8 cellular contexts compared by ENCODE assay signal in the genomic region with DNA sequence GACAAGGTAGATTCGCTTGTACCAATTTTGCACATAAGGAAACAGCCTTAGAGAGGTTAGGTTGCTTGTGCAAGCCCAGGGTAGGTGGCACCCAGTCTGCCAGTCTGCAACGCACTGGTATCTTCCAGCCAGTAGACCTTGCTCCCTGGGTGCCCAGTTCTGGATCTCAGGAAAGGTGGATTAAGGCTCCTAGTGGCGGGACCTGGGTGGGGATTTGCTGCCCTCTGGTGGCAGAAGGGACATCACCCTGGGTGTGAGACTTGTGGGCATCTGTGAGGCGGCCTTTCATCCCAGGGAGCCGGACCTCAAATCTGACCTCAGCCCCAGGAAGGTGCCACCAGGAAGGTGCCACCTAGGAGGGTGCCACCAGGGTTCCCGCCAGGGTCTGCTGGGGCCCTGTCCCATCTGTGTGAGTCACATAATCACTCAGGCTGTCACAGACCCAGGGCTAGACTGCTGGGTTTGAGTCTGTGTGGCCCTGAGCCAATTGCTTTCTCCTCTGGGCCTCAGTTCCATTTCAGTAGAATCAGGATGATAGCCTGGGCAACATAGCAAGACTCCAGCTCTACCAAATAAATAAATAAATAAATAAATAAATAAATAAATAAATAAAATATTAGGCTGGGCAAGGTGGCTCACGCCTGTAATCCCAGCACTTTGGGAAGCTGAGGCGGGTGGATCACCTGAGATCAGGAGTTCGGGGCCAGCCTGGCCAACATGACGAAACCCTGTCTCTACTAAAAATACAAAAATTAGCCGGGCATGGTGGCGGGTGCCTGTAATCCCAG. TPM values are rescaled to one million over a fixed set of nuclear protein-coding genes. Genes with fewer than 3 reads are reported as not detected.
DNase-seq lines count a peak whose midpoint lies in the region; ATAC-seq, FAIRE-seq and TF ChIP-seq lines count a peak whose summit lies in the region.

No MANE protein-coding gene starts in this region.

- H4K20me1 ChIP-seq in H1 (replicated peaks in 1 of 2; ENCODE audit: control insufficient read depth in 1 of 2, insufficient read depth in 2 of 2, low read length in 2 of 2), result peaks cover 1 to 4% of the 10 kb centered on the region in 2 experiments

- no peak overlapping the region for H3K4me2 ChIP-seq in H1 (ENCODE audit: insufficient read depth in 1 of 2, low read depth in 2 of 2, low read length in 2 of 2)

- H4K8ac ChIP-seq in H1 (ENCODE audit: extremely low read depth, insufficient read depth, low read length), result no peak overlapping the region

- H2AFZ ChIP-seq in H1 (ENCODE audit: low read length), result no peak overlapping the region

- no peak overlapping the region for H3K27ac ChIP-seq in H1 (ENCODE audit: low read depth, low read length)

- H3K14ac ChIP-seq in H1 (ENCODE audit: insufficient read length), result no peak overlapping the region

- no peak overlapping the region for H3K56ac ChIP-seq in H1 (replicated peaks; ENCODE audit: insufficient read length, low read depth, low read length)

- no peaks in the 10 kb centered on the region for H3K79me2 ChIP-seq in H1 (ENCODE audit: control insufficient read depth in 1 of 2, insufficient read depth in 2 of 2, low read length in 2 of 2)

- H2BK12ac ChIP-seq in H1 (ENCODE audit: low read depth, low read length), result no peak overlapping the region

- TF ChIP-seq RAD21 in H1 (IDR thresholded peaks at IDR 0.05 in 1 of 2, conservative IDR thresholded peaks at IDR 0.05 in 1 of 2; ENCODE audit: low read depth in 2 of 2, low read length in 2 of 2), result peak; percentile 95

- H2BK15ac ChIP-seq in H1 (ENCODE audit: low read length), result no peak overlapping the region; the same call in 1 of the 2 replicates

- FAIRE-seq in H1 (lab: Jason Lieb, UNC), result no peak

- H3K9me3 ChIP-seq in H1 (ENCODE audit: insufficient read depth in 2 of 2, low read depth in 1 of 2, low read length in 1 of 2), result no peaks in the 10 kb centered on the region

- peak; percentile 56 for DNase-seq in CMK (ENCODE audit: low read depth)
- peak; percentile 79 for DNase-seq in HEK293T (ENCODE audit: extremely low spot score)
- DNase-seq in NCI-H82 treated with DMSO at 0.1 percent for 48 hours (lab: John Stamatoyannopoulos, UW; ENCODE audit: unreplicated experiment), result peak; percentile 59
- peak; percentile 30 to 54 for DNase-seq in activated CD8-positive, alpha-beta memory T cell treated with anti-CD3 and anti-CD28 coated beads for 1 hour (ENCODE audit: extremely low read depth in 1 of 2, low read depth in 1 of 2)
- DNase-seq in H1 (ENCODE audit: low read depth in 1 of 2, low spot score in 2 of 2), result peak; percentile 57 to 93
- DNase-seq in mesothelial cell of epicardium (ENCODE audit: low spot score in 2 of 2, unreplicated experiment in 2 of 2), result peak; percentile 64 to 85
- DNase-seq in stimulated activated CD8-positive, alpha-beta memory T cell treated with anti-CD3 and anti-CD28 coated beads, Interleukin-2, amount 100 ng/mL, for 48 hours (ENCODE audit: low read depth in 2 of 2), result peak; percentile 42 to 58

- WGBS in H1 (ENCODE audit: extremely low coverage in 1 of 2, insufficient coverage in 1 of 2, insufficient read length in 1 of 2, insufficient replicate concordance in 2 of 2, low coverage in 1 of 2, low lambda C conversion rate in 2 of 2, missing lambda C conversion rate in 1 of 2), 2 experiments, result 71% methylated on average over 12 of the region's 12 CpGs; no CpG with 5 or more reads in 1 of the 2 experiments

- POLR2A ChIA-PET in HEK293T (lab: Yijun Ruan, JAX) (no interaction called here), H1 (lab: Charles Lee; ENCODE audit: partially characterized antibody) (interaction anchor here (0.8 to 1.4 kb wide), 3 partner anchors 11 to 101 kb away, joined by 3 to 4 read pairs (median 3); no protein-coding TSS in a partner anchor)

- H3K9ac ChIP-seq in H1 (replicated peaks in 1 of 4; ENCODE audit: extremely low read depth in 1 of 4, low read depth in 3 of 4, low read length in 3 of 4), result no peak overlapping the region

- no peaks in the 10 kb centered on the region for H3K27me3 Mint-ChIP-seq in mesothelial cell of epicardium (ENCODE audit: low read depth)

- no peak overlapping the region for H3K4me3 Mint-ChIP-seq in mesothelial cell of epicardium

- TF ChIP-seq POLR2A in H1 (IDR thresholded peaks at IDR 0.05; ENCODE audit: control extremely low read depth in 1 of 2, low read depth in 2 of 2, low read length in 2 of 2), result no peak

- no peaks in the 10 kb centered on the region for H3K9me3 Mint-ChIP-seq in mesothelial cell of epicardium

- no peak overlapping the region for H3K4ac ChIP-seq in H1 (replicated peaks; ENCODE audit: insufficient read length, low read depth, low read length)

- H3K4me1 ChIP-seq in H1 (replicated peaks in 1 of 4; ENCODE audit: control insufficient read depth in 3 of 4, insufficient read depth in 4 of 4, low read length in 3 of 4), result peaks cover 0 to 3% (median 0%) of the 10 kb centered on the region in 4 experiments; a peak in 1 of 7 replicates

- H2BK120ac ChIP-seq in H1 (replicated peaks; ENCODE audit: low read depth, low read length), result no peak overlapping the region

- H4K91ac ChIP-seq in H1 (replicated peaks; ENCODE audit: insufficient read length, low read length), result no peak overlapping the region

- no peak overlapping the region for H3K4me3 ChIP-seq in H1 (ENCODE audit: extremely low read depth in 1 of 4, insufficient read depth in 2 of 4, low read depth in 3 of 4, low read length in 4 of 4)

- peaks cover 17% of the 10 kb centered on the region for H3K36me3 Mint-ChIP-seq in mesothelial cell of epicardium

- peak; percentile 94 to 98 (median 94) for TF ChIP-seq CTCF in H1 (IDR thresholded peaks at IDR 0.05; ENCODE audit: control extremely low read depth in 1 of 3, insufficient read depth in 1 of 3, low read depth in 1 of 3, low read length in 3 of 3)
- peak; percentile 84 for TF ChIP-seq CTCF in mesothelial cell of epicardium (IDR thresholded peaks at IDR 0.05; ENCODE audit: unreplicated experiment)

- H2AK5ac ChIP-seq in H1 (ENCODE audit: low read depth, low read length), result no peak overlapping the region

- ATAC-seq in HG03135 (IDR thresholded peaks at IDR 0.05; ENCODE audit: unreplicated experiment), result no peak

- no peak overlapping the region for H4K5ac ChIP-seq in H1 (ENCODE audit: insufficient read length, low read depth, low read length)

- H3K23me2 ChIP-seq in H1 (ENCODE audit: low read depth, low read length), result peaks cover 5% of the 10 kb centered on the region

- H3K27ac Mint-ChIP-seq in mesothelial cell of epicardium, result no peak overlapping the region

- CTCF ChIA-PET in HEK293T (lab: Yijun Ruan, JAX) (interaction anchor here (0.7 to 3.1 kb wide), 3 partner anchors 112 to 784 kb away, joined by 3 to 10 read pairs (median 6); no protein-coding TSS in a partner anchor), H1 (lab: Charles Lee; ENCODE audit: partially characterized antibody) (interaction anchor here (0.7 to 11.4 kb wide), 19 partner anchors 10 to 822 kb away, joined by 3 to 118 read pairs (median 6); a partner anchor contains a TSS)

- no peak overlapping the region for H2BK20ac ChIP-seq in H1 (ENCODE audit: low read length)

- no peak overlapping the region for H3K23ac ChIP-seq in H1 (ENCODE audit: insufficient read length)

- peaks cover 2% of the 10 kb centered on the region for H3K4me1 Mint-ChIP-seq in mesothelial cell of epicardium

- H3K27me3 ChIP-seq in H1 (replicated peaks in 1 of 4; ENCODE audit: control insufficient read depth in 3 of 4, extremely low read depth in 1 of 4, insufficient read depth in 3 of 4, low read length in 3 of 4), result no peaks in the 10 kb centered on the region

- no peak overlapping the region for H2BK5ac ChIP-seq in H1 (ENCODE audit: low read depth, low read length)

- peaks cover 0 to 5% (median 0%) of the 10 kb centered on the region in 4 experiments; a peak in 1 of 8 replicates for H3K36me3 ChIP-seq in H1 (ENCODE audit: control insufficient read depth in 2 of 4, insufficient read depth in 4 of 4, low read length in 3 of 4)

- H3K18ac ChIP-seq in H1 (ENCODE audit: extremely low read depth, low read length), result no peak overlapping the region

- no peak for TF ChIP-seq EP300 in H1 (IDR thresholded peaks at IDR 0.05; ENCODE audit: borderline replicate concordance in 1 of 2, low read depth in 2 of 2, low read length in 2 of 2)

- H3K79me1 ChIP-seq in H1 (ENCODE audit: low read depth, low read length), result no peaks in the 10 kb centered on the region; the same call in 1 of the 2 replicates

RNA-seq across cellular contexts. Expression of a gene that starts 5.3 kb away (rescaled TPM):
- 22.0 and 25.0 TPM in 2 replicates for total RNA-seq in H1 (2021; fragmentation: NEBNext Ultra II Directional; extraction: Animal tissue kit (Norgen Biotek cat#: 25700))
- 11.1 and 16.8 TPM in 2 replicates for polyA plus RNA-seq in H1 (2011; rRNA removed)
- 26.1 TPM for polyA plus RNA-seq in H1 (2011; cell fraction: cytosol; rRNA removed)
- 32.9 TPM for polyA plus RNA-seq in H1 (2011; cell fraction: nucleus; rRNA removed)
- polyA plus RNA-seq in H1 (2012, experiment 1 of 2), result 22.7 to 26.5 TPM (median 25.2 TPM) in 4 replicates
- 11.2 TPM for polyA plus RNA-seq in H1 (2012, experiment 2 of 2)
- polyA plus RNA-seq in H1 (2013, experiment 1 of 2), result 20.9 TPM
- 19.3 TPM for polyA plus RNA-seq in H1 (2013, experiment 2 of 2)
- 4.1 and 5.3 TPM in 2 replicates for polyA minus RNA-seq in H1 (2011; rRNA and poly(A)+ RNA removed)
- 14.2 TPM for polyA minus RNA-seq in H1 (2011; cell fraction: cytosol; rRNA and poly(A)+ RNA removed)
- polyA minus RNA-seq in H1 (2011; cell fraction: nucleus; rRNA and poly(A)+ RNA removed), result 13.0 TPM
- total RNA-seq in mesothelial cell of epicardium, result 50.3 to 57.7 TPM (median 53.7 TPM) in 3 replicates

RNA-seq across cellular contexts. Expression of a gene that starts 34.6 kb away (rescaled TPM):
- not detected in 2 replicates for total RNA-seq in H1 (2021; fragmentation: NEBNext Ultra II Directional; extraction: Animal tissue kit (Norgen Biotek cat#: 25700))
- not detected in 2 replicates for polyA plus RNA-seq in H1 (2011; rRNA removed)
- not detected for polyA plus RNA-seq in H1 (2011; cell fraction: cytosol; rRNA removed)
- not detected for polyA plus RNA-seq in H1 (2011; cell fraction: nucleus; rRNA removed)
- 2.5 to 3.1 TPM (median 2.7 TPM) in 4 replicates for polyA plus RNA-seq in H1 (2012, experiment 1 of 2)
- polyA plus RNA-seq in H1 (2012, experiment 2 of 2), result 0.63 TPM
- not detected for polyA plus RNA-seq in H1 (2013, experiment 1 of 2)
- polyA plus RNA-seq in H1 (2013, experiment 2 of 2), result not detected
- polyA minus RNA-seq in H1 (2011; rRNA and poly(A)+ RNA removed), result not detected in 2 replicates
- not detected for polyA minus RNA-seq in H1 (2011; cell fraction: cytosol; rRNA and poly(A)+ RNA removed)
- polyA minus RNA-seq in H1 (2011; cell fraction: nucleus; rRNA and poly(A)+ RNA removed), result not detected
- total RNA-seq in mesothelial cell of epicardium, result not detected in 3 replicates

RNA-seq across cellular contexts. Expression of a gene that starts 42.5 kb away (rescaled TPM):
- total RNA-seq in H1 (2021; fragmentation: NEBNext Ultra II Directional; extraction: Animal tissue kit (Norgen Biotek cat#: 25700)), result 20.7 and 22.9 TPM in 2 replicates
- 35.2 and 49.8 TPM in 2 replicates for polyA plus RNA-seq in H1 (2011; rRNA removed)
- polyA plus RNA-seq in H1 (2011; cell fraction: cytosol; rRNA removed), result 30.9 TPM
- 22.4 TPM for polyA plus RNA-seq in H1 (2011; cell fraction: nucleus; rRNA removed)
- polyA plus RNA-seq in H1 (2012, experiment 1 of 2), result 14.2 to 25.3 TPM (median 22.8 TPM) in 4 replicates
- polyA plus RNA-seq in H1 (2012, experiment 2 of 2), result 15.5 TPM
- polyA plus RNA-seq in H1 (2013, experiment 1 of 2), result 17.4 TPM
- 16.4 TPM for polyA plus RNA-seq in H1 (2013, experiment 2 of 2)
- polyA minus RNA-seq in H1 (2011; rRNA and poly(A)+ RNA removed), result 18.7 and 27.7 TPM in 2 replicates
- 24.6 TPM for polyA minus RNA-seq in H1 (2011; cell fraction: cytosol; rRNA and poly(A)+ RNA removed)
- 17.7 TPM for polyA minus RNA-seq in H1 (2011; cell fraction: nucleus; rRNA and poly(A)+ RNA removed)
- total RNA-seq in mesothelial cell of epicardium, result 27.3 to 27.9 TPM (median 27.5 TPM) in 3 replicates
